32 cellular contexts compared by ENCODE assay signal in genomic region chrX:142982679-142983078, GRCh38. TPM values are rescaled to one million over a fixed set of nuclear protein-coding genes. Genes with fewer than 3 reads are reported as not detected.
"Had no signal": no experiment of that assay in that cellular context is flagged by ENCODE, and none has a peak within 500 bp of the region (broad histone marks: within the 10 kb centered on the region; RNA-seq: fewer than 3 reads in every experiment).

No MANE protein-coding gene starts in this region.

- H3K27ac ChIP-seq: Peyer's patch, SJSA1 had no signal

- H3K9me3 ChIP-seq: Peyer's patch, SJSA1, SK-N-SH had no signal

- H3K4me1 ChIP-seq: Peyer's patch, SJSA1 had no signal

- H3K4me2 ChIP-seq: SK-N-SH had no signal

- DNase-seq: Kasumi-1, MM.1S, MV-4-11, NCI-H1092, NCI-H1105, NCI-H1417 treated with DMSO at 0.1 percent for 48 hours, NCI-H1436 treated with DMSO at 0.1 percent for 48 hours, NCI-H1694 treated with DMSO at 0.1 percent for 48 hours, NCI-H187 treated with DMSO at 0.1 percent for 48 hours, NCI-H2029, NCI-H2081, NCI-H2171 treated with DMSO at 0.1 percent for 48 hours, NCI-H2227 treated with DMSO at 0.1 percent for 48 hours, NCI-H345, NCI-H446, NCI-H510A, NCI-H524, NCI-H526, NCI-H69, NCI-H748 treated with DMSO at 0.1 percent for 48 hours, NCI-H82, OCI-M1, PC-3, Peyer's patch, Right ventricle myocardium superior, RPMI8226, SHP77 treated with DMSO at 0.1 percent for 48 hours, SK-N-SH, SW 1271, T-helper 1 cell had no signal

- ATAC-seq: PC-3 had no signal

- H3K4me3 ChIP-seq: Peyer's patch, SJSA1 had no signal

- H3K9ac ChIP-seq: SK-N-SH had no signal

- H3K27me3 ChIP-seq: Peyer's patch, SJSA1 had no signal

- H3K36me3 ChIP-seq: Peyer's patch, SJSA1 had no signal

RNA-seq across cellular contexts. Expression of gene SPANXN4, which starts 43.0 kb away (rescaled TPM):
- total RNA-seq: M059J, PC-3, Peyer's patch, Right ventricle myocardium superior, SJSA1 had no signal
